ENCODE assay signal across 8 cellular contexts in genomic region chr7:142482899-142483658, GRCh38.
A peak's percentile ranks its signal among the peaks of the same experiment; 100 is the strongest.
DNase-seq lines count a peak whose midpoint lies in the region; ATAC-seq lines count a peak whose summit lies in the region.

No MANE protein-coding gene starts in this region.

- no peaks in the 10 kb centered on the region for H3K9me3 Mint-ChIP-seq in activated T-cell treated with anti-CD3 and anti-CD28 coated beads, Interleukin-2, amount 50 U/mL, for 24 hours

- no peaks in the 10 kb centered on the region for H3K36me3 Mint-ChIP-seq in activated T-cell treated with anti-CD3 and anti-CD28 coated beads, Interleukin-2, amount 50 U/mL, for 24 hours (ENCODE audit: low read depth)

- H3K27me3 Mint-ChIP-seq in activated T-cell treated with anti-CD3 and anti-CD28 coated beads, Interleukin-2, amount 50 U/mL, for 24 hours, result no peaks in the 10 kb centered on the region

- DNase-seq in SIG-M5 treated with dmso at 0.1 percent for 504 hours (lab: John Stamatoyannopoulos, UW; ENCODE audit: unreplicated experiment), result peak; percentile 48
- no peak for DNase-seq in SIG-M5 (lab: John Stamatoyannopoulos, UW)
- DNase-seq in NCI-H82 treated with DMSO at 0.1 percent for 48 hours (lab: John Stamatoyannopoulos, UW; ENCODE audit: unreplicated experiment), result peak; percentile 14
- peak; percentile 63 for DNase-seq in activated T-cell treated with anti-CD3 and anti-CD28 coated beads, Interleukin-2, amount 50 U/mL, for 24 hours
- peak; percentile 63 for DNase-seq in fibroblast of peridontal ligament (ENCODE audit: extremely low read depth)
- DNase-seq in pons (ENCODE audit: low spot score), result peak; percentile 58
- no peak for DNase-seq in amniotic stem cell (lab: John Stamatoyannopoulos, UW)

- peak overlapping the region; percentile 91 for H3K27ac Mint-ChIP-seq in activated T-cell treated with anti-CD3 and anti-CD28 coated beads, Interleukin-2, amount 50 U/mL, for 24 hours

- H3K4me1 Mint-ChIP-seq in activated T-cell treated with anti-CD3 and anti-CD28 coated beads, Interleukin-2, amount 50 U/mL, for 24 hours (ENCODE audit: low read depth), result peaks cover 47% of the 10 kb centered on the region

- ATAC-seq in HG02571 (IDR thresholded peaks at IDR 0.05; ENCODE audit: unreplicated experiment), result peak; percentile 63

- peak overlapping the region; percentile 40 for H3K4me3 Mint-ChIP-seq in activated T-cell treated with anti-CD3 and anti-CD28 coated beads, Interleukin-2, amount 50 U/mL, for 24 hours

Comparison
In these comparisons a context has a peak if more than half of its experiments do, and no peak if none do; other contexts are left out.
1. DNase-seq: peak in SIG-M5 treated with dmso at 0.1 percent for 504 hours (single experiment), NCI-H82 treated with DMSO at 0.1 percent for 48 hours (single experiment), activated T-cell treated with anti-CD3 and anti-CD28 coated beads, Interleukin-2, amount 50 U/mL, for 24 hours (single experiment), fibroblast of peridontal ligament (single experiment) and pons (single experiment); none in SIG-M5 (single experiment) and amniotic stem cell (single experiment).